23 cellular contexts compared by ENCODE assay signal in the genomic region with DNA sequence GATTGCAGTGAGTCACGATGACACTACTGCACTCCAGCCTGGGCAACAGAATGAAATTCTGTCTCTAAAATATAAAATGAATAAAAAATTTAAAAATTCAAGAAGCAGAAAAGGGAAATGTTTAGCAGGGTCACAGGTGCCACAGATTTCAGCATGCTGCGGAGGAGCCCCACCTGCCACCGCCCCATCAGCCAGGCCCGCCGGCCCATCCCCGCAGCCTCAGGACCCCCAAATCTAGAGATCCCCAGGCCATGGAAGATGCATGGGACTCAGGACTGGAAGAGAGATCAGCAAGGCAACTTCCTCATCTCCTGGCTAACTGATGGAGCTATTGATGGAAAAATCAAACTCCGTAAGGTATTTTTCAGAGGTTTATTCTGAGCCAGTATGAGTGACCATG.
"Had no signal": no experiment of that assay in that cellular context is flagged by ENCODE, and none has a peak within 500 bp of the region (broad histone marks: within the 10 kb centered on the region; RNA-seq: fewer than 3 reads in every experiment).

No MANE protein-coding gene starts in this region.

- H3K4me1 ChIP-seq: SJSA1 had no signal

- FAIRE-seq: HepG2, RCC 7860 had no signal

- H3K4me3 ChIP-seq: MG63, SJSA1, SK-N-MC had no signal

- DNase-seq: IMR-90, Karpas-422, KG1, MG63, NCI-H1092, NCI-H1105 treated with DMSO at 0.1 percent for 48 hours, NCI-H1417 treated with DMSO at 0.1 percent for 48 hours, NCI-H146, NCI-H1694 treated with DMSO at 0.1 percent for 48 hours, NCI-H1930, NCI-H2081, NCI-H2107, NCI-H2227 treated with DMSO at 0.1 percent for 48 hours, NCI-H524 treated with DMSO at 0.1 percent for 48 hours, NCI-H69, NCI-H774, Right ventricle myocardium superior, RPMI8226, SIG-M5 had no signal

- H3K27ac ChIP-seq: SJSA1, SK-N-MC had no signal

- H3K27me3 ChIP-seq: MG63, SJSA1 had no signal

- H3K9me3 ChIP-seq: MG63, SJSA1 had no signal

- H3K36me3 ChIP-seq: MG63, SJSA1 had no signal

- ATAC-seq: HepG2 had no signal
